ENCODE assay signal across 8 cellular contexts in genomic region chr1:31372961-31373896, GRCh38. TPM values are rescaled to one million over a fixed set of nuclear protein-coding genes. Genes with fewer than 3 reads are reported as not detected.
A peak's percentile ranks its signal among the peaks of the same experiment; 100 is the strongest.
DNase-seq lines count a peak whose midpoint lies in the region; ATAC-seq, FAIRE-seq and TF ChIP-seq lines count a peak whose summit lies in the region.

Gene FABP3, minus strand, starts transcription at chr1:31373076. Its CDS starts 62 bp downstream, at chr1:31373014.

- H3K9me3 ChIP-seq in SK-N-SH (no peaks in the 10 kb centered on the region), kidney (ENCODE audit: control insufficient read depth in 1 of 2, low read length in 2 of 2) (no peaks in the 10 kb centered on the region), skeletal muscle tissue (ENCODE audit: control insufficient read depth in 3 of 3, low read length in 3 of 3) (no peaks in the 10 kb centered on the region)

- H3K4me2 ChIP-seq in GM23338 (peak within 1 kb of the TSS; percentile 99), SK-N-SH (peak within 1 kb of the TSS; percentile 62; the same call in 1 of the 2 replicates)

- no peak; the same call in 1 of the 2 replicates for TF ChIP-seq CTCF in AG10803 (conservative IDR thresholded peaks at IDR 0.05; ENCODE audit: low read length)
- no peak for TF ChIP-seq CTCF in GM23338 (conservative IDR thresholded peaks at IDR 0.05; ENCODE audit: low read depth in 2 of 2)
- no peak for TF ChIP-seq CTCF in SK-N-SH (IDR thresholded peaks at IDR 0.05)
- TF ChIP-seq CTCF in coronary artery (IDR thresholded peaks at IDR 0.05): no peak
- no peak for TF ChIP-seq CTCF in kidney (IDR thresholded peaks at IDR 0.05; ENCODE audit: borderline replicate concordance, extremely low read depth, insufficient read depth)
- TF ChIP-seq CTCF in D721Med (IDR thresholded peaks at IDR 0.05; ENCODE audit: insufficient read depth, missing control alignments): no peak

- no peaks in the 10 kb centered on the region for H3K27me3 ChIP-seq in GM23338 (ENCODE audit: insufficient read depth)
- H3K27me3 ChIP-seq in SK-N-SH (ENCODE audit: insufficient read depth): no peaks in the 10 kb centered on the region
- H3K27me3 ChIP-seq in skeletal muscle tissue (ENCODE audit: control insufficient read depth in 3 of 3, insufficient read depth in 3 of 3, low read length in 3 of 3): no peaks in the 10 kb centered on the region

- H3K27ac ChIP-seq in GM23338 (ENCODE audit: low read depth): peak within 1 kb of the TSS; percentile 97
- peak within 1 kb of the TSS in 1 of 2 experiments; percentile 7; a peak in 2 of 4 replicates for H3K27ac ChIP-seq in SK-N-SH (ENCODE audit: low read depth in 2 of 2, low read length in 1 of 2)
- H3K27ac ChIP-seq in coronary artery: peak within 1 kb of the TSS; percentile 89 to 96
- peak within 1 kb of the TSS; percentile 89 to 98 for H3K27ac ChIP-seq in kidney (ENCODE audit: low read depth in 2 of 2, low read length in 2 of 2)
- H3K27ac ChIP-seq in skeletal muscle tissue (ENCODE audit: low read depth, low read length): peak within 1 kb of the TSS; percentile 97

- 63% methylated on average over 30 of the region's 46 CpGs for WGBS in SK-N-SH (ENCODE audit: low lambda C conversion rate)

- CTCF ChIA-PET in SK-N-SH (lab: Yijun Ruan, JAX): interaction anchor here (1.1 to 12.3 kb wide), 5 partner anchors 17 to 190 kb away, joined by 3 to 88 read pairs (median 8); no protein-coding TSS in a partner anchor

- no peak for TF ChIP-seq EP300 in SK-N-SH (IDR thresholded peaks at IDR 0.05; ENCODE audit: borderline replicate concordance in 1 of 2, low read depth in 1 of 2, low read length in 1 of 2)

- no peak for TF ChIP-seq RAD21 in SK-N-SH (IDR thresholded peaks at IDR 0.05; ENCODE audit: low read length)

- FAIRE-seq in kidney (lab: Jason Lieb, UNC) (no peak), D721Med (lab: Jason Lieb, UNC) (no peak)

- H3K79me2 ChIP-seq in GM23338 (replicated peaks; ENCODE audit: insufficient read depth): no peaks in the 10 kb centered on the region
- no peaks in the 10 kb centered on the region for H3K79me2 ChIP-seq in SK-N-SH (ENCODE audit: insufficient read depth)

- H4K20me1 ChIP-seq in GM23338 (replicated peaks; ENCODE audit: insufficient read depth): no peaks in the 10 kb centered on the region
- no peaks in the 10 kb centered on the region for H4K20me1 ChIP-seq in SK-N-SH (ENCODE audit: insufficient read depth)

- H3K36me3 ChIP-seq in GM23338 (ENCODE audit: insufficient read depth) (no peaks in the 10 kb centered on the region), SK-N-SH (replicated peaks in 1 of 2; ENCODE audit: control insufficient read depth in 1 of 2, insufficient read depth in 2 of 2, low read length in 1 of 2) (no peaks in the 10 kb centered on the region), kidney (ENCODE audit: control insufficient read depth in 1 of 2, insufficient read depth in 2 of 2, low read length in 2 of 2) (peaks cover 2 to 6% of the 10 kb centered on the region in 2 donors), skeletal muscle tissue (ENCODE audit: control insufficient read depth in 3 of 3, insufficient read depth in 3 of 3, low read length in 3 of 3) (peaks cover 3 to 31% (median 3%) of the 10 kb centered on the region in 3 donors)

- peaks cover 10% of the 10 kb centered on the region for H3K27me3 Mint-ChIP-seq in GM23338 (ENCODE audit: insufficient read depth, low read depth, poor library complexity)

- H2AFZ ChIP-seq in GM23338: peak within 1 kb of the TSS; percentile 96
- H2AFZ ChIP-seq in SK-N-SH (ENCODE audit: low read depth): no peak within 1 kb of the TSS

- no peak within 1 kb of the TSS for H3K9ac ChIP-seq in SK-N-SH
- peak within 1 kb of the TSS; percentile 63 to 89 for H3K9ac ChIP-seq in kidney (ENCODE audit: low read length in 2 of 2)
- H3K9ac ChIP-seq in skeletal muscle tissue (ENCODE audit: low read depth in 1 of 3, low read length in 3 of 3): peak within 1 kb of the TSS; percentile 93 to 98 (median 98)

- POLR2A ChIA-PET in SK-N-SH (lab: Yijun Ruan, JAX): interaction anchor here (1.1 kb wide), 1 partner anchor 12 kb away, joined by 3 read pairs; no protein-coding TSS in a partner anchor

- H3F3A ChIP-seq in GM23338 (replicated peaks; ENCODE audit: low read depth): peaks cover 18% of the 10 kb centered on the region; the same call in 1 of the 2 replicates
- no peaks in the 10 kb centered on the region for H3F3A ChIP-seq in SK-N-SH (replicated peaks; ENCODE audit: insufficient read depth)

- intact Hi-C loops in kidney (cut with DNase I): no loop called here

- H3K4me3 Mint-ChIP-seq in GM23338: peak within 1 kb of the TSS; percentile 78

- peak; percentile 50 for DNase-seq in AG10803 (ENCODE audit: low read depth)
- DNase-seq in GM23338 (ENCODE audit: low spot score): peak; percentile 97
- DNase-seq in SK-N-SH: peak; percentile 68
- DNase-seq in coronary artery (ENCODE audit: low spot score): peak; percentile 90
- DNase-seq in kidney: peak; percentile 94
- DNase-seq in D721Med (ENCODE audit: insufficient read length, low spot score): no peak

- H3K9me3 Mint-ChIP-seq in GM23338: no peaks in the 10 kb centered on the region

- peak within 1 kb of the TSS; percentile 94 for H3K27ac Mint-ChIP-seq in GM23338

- H3K9me2 ChIP-seq in GM23338 (ENCODE audit: insufficient read depth) (no peaks in the 10 kb centered on the region), SK-N-SH (no peaks in the 10 kb centered on the region)

- H3K36me3 Mint-ChIP-seq in GM23338 (ENCODE audit: low read depth): no peaks in the 10 kb centered on the region; the same call in 2 of the 3 replicates

- peak within 1 kb of the TSS; percentile 56 for H3K4me3 ChIP-seq in AG10803 (ENCODE audit: low read length)
- peak within 1 kb of the TSS; percentile 81 for H3K4me3 ChIP-seq in GM23338
- H3K4me3 ChIP-seq in SK-N-SH (ENCODE audit: low read depth in 2 of 2, low read length in 1 of 2): no peak within 1 kb of the TSS
- H3K4me3 ChIP-seq in coronary artery: peak within 1 kb of the TSS; percentile 74
- peak within 1 kb of the TSS; percentile 49 to 58 for H3K4me3 ChIP-seq in kidney (ENCODE audit: low read length in 2 of 2)
- H3K4me3 ChIP-seq in skeletal muscle tissue (ENCODE audit: low read length in 3 of 3): peak within 1 kb of the TSS; percentile 86 to 99 (median 92)

- ATAC-seq in GM23338 (peak; percentile 78), HG03196 (IDR thresholded peaks at IDR 0.05; ENCODE audit: unreplicated experiment) (no peak)

- H3K4me1 ChIP-seq in GM23338 (ENCODE audit: insufficient read depth) (peaks cover 35% of the 10 kb centered on the region), SK-N-SH (ENCODE audit: control insufficient read depth in 1 of 2, insufficient read depth in 2 of 2, low read depth in 1 of 2, low read length in 1 of 2) (peaks cover 0 to 26% of the 10 kb centered on the region in 2 experiments; a peak in 1 of 4 replicates), kidney (ENCODE audit: control insufficient read depth in 1 of 2, insufficient read depth in 1 of 2, low read depth in 1 of 2, low read length in 2 of 2) (peaks cover 41 to 52% of the 10 kb centered on the region in 2 donors), skeletal muscle tissue (ENCODE audit: control insufficient read depth in 3 of 3, insufficient read depth in 3 of 3, low read length in 3 of 3) (peaks cover 41 to 64% (median 58%) of the 10 kb centered on the region in 3 donors)

- H3K4me1 Mint-ChIP-seq in GM23338: peaks cover 43% of the 10 kb centered on the region

TF ChIP-seq in GM23338, 12 proteins besides CTCF, POLR2A, EP300 and RAD21 (continues in another document):
- TF ChIP-seq CREB1 (CRISPR knock-in tag; IDR thresholded peaks at IDR 0.05; ENCODE audit: low read depth): no peak; the same call in 1 of the 2 replicates

TF ChIP-seq in SK-N-SH, 30 proteins besides CTCF, POLR2A, EP300 and RAD21:
- TF ChIP-seq SIN3A (IDR thresholded peaks at IDR 0.05; ENCODE audit: borderline replicate concordance, low read depth, low read length) (no peak), ELF1 (IDR thresholded peaks at IDR 0.05) (no peak), TAF1 (IDR thresholded peaks at IDR 0.05; ENCODE audit: borderline replicate concordance, low read depth, low read length) (no peak), JUND (IDR thresholded peaks at IDR 0.05) (no peak), USF1 (IDR thresholded peaks at IDR 0.05; ENCODE audit: borderline replicate concordance, low read depth) (no peak), RXRA (IDR thresholded peaks at IDR 0.05; ENCODE audit: borderline replicate concordance, low read depth) (no peak), RFX5 (IDR thresholded peaks at IDR 0.05; ENCODE audit: low read length) (no peak), NFIC (IDR thresholded peaks at IDR 0.05; ENCODE audit: borderline replicate concordance) (no peak), CHD2 (IDR thresholded peaks at IDR 0.05; ENCODE audit: low read length, partially characterized antibody) (no peak), SMC3 (IDR thresholded peaks at IDR 0.05; ENCODE audit: low read depth, low read length) (no peak), FOXJ3 (CRISPR knock-in tag; IDR thresholded peaks at IDR 0.05) (no peak), FOXM1 (IDR thresholded peaks at IDR 0.05; ENCODE audit: low read depth) (no peak), POLR2AphosphoS5 (IDR thresholded peaks at IDR 0.05; ENCODE audit: low read depth, low read length) (no peak)
- TF ChIP-seq, protein P1, sequence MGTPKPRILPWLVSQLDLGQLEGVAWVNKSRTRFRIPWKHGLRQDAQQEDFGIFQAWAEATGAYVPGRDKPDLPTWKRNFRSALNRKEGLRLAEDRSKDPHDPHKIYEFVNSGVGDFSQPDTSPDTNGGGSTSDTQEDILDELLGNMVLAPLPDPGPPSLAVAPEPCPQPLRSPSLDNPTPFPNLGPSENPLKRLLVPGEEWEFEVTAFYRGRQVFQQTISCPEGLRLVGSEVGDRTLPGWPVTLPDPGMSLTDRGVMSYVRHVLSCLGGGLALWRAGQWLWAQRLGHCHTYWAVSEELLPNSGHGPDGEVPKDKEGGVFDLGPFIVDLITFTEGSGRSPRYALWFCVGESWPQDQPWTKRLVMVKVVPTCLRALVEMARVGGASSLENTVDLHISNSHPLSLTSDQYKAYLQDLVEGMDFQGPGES (IDR thresholded peaks at IDR 0.05; ENCODE audit: low read depth, low read length): no peak

RNA-seq across cellular contexts. Expression of gene FABP3, which starts in this region (rescaled TPM):
- 19.3 and 27.9 TPM in 2 replicates for total RNA-seq in GM23338 (2014; rRNA removed; shearing (Covaris generic))
- polyA plus RNA-seq in GM23338 (2016; fragmentation: Nextera tagmentation; extraction: Ambion mirVana) (50.0 and 50.2 TPM in 2 replicates), SK-N-SH (2012; rRNA removed) (0.08 TPM in 1 of 2 replicates, not detected in the other), kidney (ENCODE audit: insufficient read depth, low read depth, low replicate concordance) (542 TPM)
- polyA plus RNA-seq in SK-N-SH (2012; cell fraction: cytosol; rRNA removed): 0.16 TPM in 1 of 2 replicates, not detected in the other
- polyA plus RNA-seq in SK-N-SH (2012; cell fraction: nucleus; rRNA removed): not detected in 2 replicates
- total RNA-seq in kidney (25.0 TPM), skeletal muscle tissue (201 TPM)

Comparison
In these comparisons a context has a peak if more than half of its experiments do, and no peak if none do; other contexts are left out.
1. RNA of gene FABP3 (polyA plus RNA-seq): 542 TPM in kidney (single experiment) and 50.0 to 50.2 TPM in GM23338; 0.08 to 0.16 TPM in SK-N-SH; every median in the first group is over 10 times any median in the second.
2. RNA of gene FABP3 (polyA plus RNA-seq): 542 TPM in kidney (single experiment); 50.0 to 50.2 TPM in GM23338; every median in the first group is over 10 times any median in the second.
3. Peak in DNase-seq and H3K4me2 ChIP-seq in SK-N-SH; RNA of the gene not detected or under 1 TPM.
4. H3K4me3 ChIP-seq: peak in AG10803 (single experiment), GM23338 (single experiment), coronary artery (single experiment), kidney (2 of 2) and skeletal muscle tissue (3 of 3); none in SK-N-SH (0 of 2).